8 cellular contexts compared by ENCODE assay signal in genomic region chr4:112219826-112220366, GRCh38.
"Had no signal": no experiment of that assay in that cellular context is flagged by ENCODE, and none has a peak within 500 bp of the region (broad histone marks: within the 10 kb centered on the region; RNA-seq: fewer than 3 reads in every experiment).

No MANE protein-coding gene starts in this region.

- ATAC-seq: HCT116 had no signal

- H2AFZ ChIP-seq: GM23248 had no signal

- H3K36me3 ChIP-seq: HAP-1 had no signal

- H3K9ac ChIP-seq: GM23248 had no signal

- H3K4me1 ChIP-seq: HAP-1 had no signal

- H3K4me3 ChIP-seq: GM23248, HAP-1 had no signal

- DNase-seq: GM23248, GOT3, H7, HFFc6, KG1 had no signal

- H3K9me3 ChIP-seq: HAP-1 had no signal

- H3K27ac ChIP-seq: GM23248, HL-60 had no signal
